23 cellular contexts compared by ENCODE assay signal in genomic region chr13:73101608-73102007, GRCh38. TPM values are rescaled to one million over a fixed set of nuclear protein-coding genes. Genes with fewer than 3 reads are reported as not detected.
A peak's percentile ranks its signal among the peaks of the same experiment; 100 is the strongest.
DNase-seq lines count a peak whose midpoint lies in the region; ATAC-seq and TF ChIP-seq lines count a peak whose summit lies in the region.
"Had no signal": no experiment of that assay in that cellular context is flagged by ENCODE, and none has a peak within 500 bp of the region (broad histone marks: within the 10 kb centered on the region; RNA-seq: fewer than 3 reads in every experiment).

No MANE protein-coding gene starts in this region.

- peaks cover 0 to 10% of the 10 kb centered on the region in 2 donors for H3K27me3 Mint-ChIP-seq in stimulated activated naive B cell treated with anti-CD40 and anti-IgM and Interleukin-4, amounts not matched to agents 10 μg/mL and 1 μg/mL and 100 μg/mL, for 72 hours
- H3K27me3 Mint-ChIP-seq in osteocyte (ENCODE audit: unreplicated experiment): no peaks in the 10 kb centered on the region
- H3K27me3 Mint-ChIP-seq: CD8-positive, alpha-beta memory T cell had no signal

- ATAC-seq in stimulated activated naive B cell treated with anti-CD40 and anti-IgM and Interleukin-4, amounts not matched to agents 10 μg/mL and 1 μg/mL and 100 μg/mL, for 72 hours (replicated peaks): peak; percentile 65 to 67
- no peak for ATAC-seq in GM21619 (IDR thresholded peaks at IDR 0.05; ENCODE audit: unreplicated experiment)
- ATAC-seq: A549, GM12878, GM23338, HCT116 had no signal

- H3K9ac ChIP-seq in neural cell (ENCODE audit: low read length): no peak overlapping the region
- H3K9ac ChIP-seq: BLaER1 treated with 17β-estradiol and CSF1 and Interleukin-3, amounts not matched to agents 10 nM and 100 nM had no signal

- H3K4me3 Mint-ChIP-seq in stimulated activated naive B cell treated with anti-CD40 and anti-IgM and Interleukin-4, amounts not matched to agents 10 μg/mL and 1 μg/mL and 100 μg/mL, for 72 hours: no peak overlapping the region
- no peak overlapping the region for H3K4me3 Mint-ChIP-seq in osteocyte (ENCODE audit: unreplicated experiment)
- H3K4me3 Mint-ChIP-seq: CD14-positive monocyte; CD4-positive, alpha-beta T cell; CD8-positive, alpha-beta memory T cell; GM23338; H9 had no signal

- H3K27ac Mint-ChIP-seq in stimulated activated naive B cell treated with anti-CD40 and anti-IgM and Interleukin-4, amounts not matched to agents 10 μg/mL and 1 μg/mL and 100 μg/mL, for 72 hours: no peak overlapping the region
- no peak overlapping the region for H3K27ac Mint-ChIP-seq in osteocyte (ENCODE audit: unreplicated experiment)
- H3K27ac Mint-ChIP-seq: CD14-positive monocyte; CD4-positive, alpha-beta T cell; CD8-positive, alpha-beta memory T cell; GM23338; H9 had no signal

- H3K36me3 ChIP-seq in neural cell (ENCODE audit: insufficient read depth, low read length): no peaks in the 10 kb centered on the region
- H3K36me3 ChIP-seq: BE2C; BLaER1 treated with 17β-estradiol and CSF1 and Interleukin-3, amounts not matched to agents 10 nM and 100 nM had no signal

- peak overlapping the region; percentile 10 for H3K4me3 ChIP-seq in neural cell (ENCODE audit: low read length)
- H3K4me3 ChIP-seq: A549; BLaER1 treated with 17β-estradiol and CSF1 and Interleukin-3, amounts not matched to agents 10 nM and 100 nM; GM12878; GM23338 had no signal

- TF ChIP-seq EP300 in neural cell (conservative IDR thresholded peaks at IDR 0.05; ENCODE audit: poor library complexity, severe bottlenecking): peak; percentile 79

- H3K4me1 Mint-ChIP-seq in stimulated activated naive B cell treated with anti-CD40 and anti-IgM and Interleukin-4, amounts not matched to agents 10 μg/mL and 1 μg/mL and 100 μg/mL, for 72 hours: peaks cover 2 to 20% of the 10 kb centered on the region in 2 donors
- no peaks in the 10 kb centered on the region for H3K4me1 Mint-ChIP-seq in osteocyte (ENCODE audit: unreplicated experiment)
- H3K4me1 Mint-ChIP-seq: CD14-positive monocyte; CD8-positive, alpha-beta memory T cell; GM23338; H9 had no signal

- H4K20me1 ChIP-seq in neural cell (ENCODE audit: insufficient read depth): no peaks in the 10 kb centered on the region
- H4K20me1 ChIP-seq: BLaER1 treated with 17β-estradiol and CSF1 and Interleukin-3, amounts not matched to agents 10 nM and 100 nM had no signal

- peaks cover 0 to 5% of the 10 kb centered on the region in 2 donors for H3K9me3 Mint-ChIP-seq in stimulated activated naive B cell treated with anti-CD40 and anti-IgM and Interleukin-4, amounts not matched to agents 10 μg/mL and 1 μg/mL and 100 μg/mL, for 72 hours
- H3K9me3 Mint-ChIP-seq in osteocyte (ENCODE audit: unreplicated experiment): no peaks in the 10 kb centered on the region
- H3K9me3 Mint-ChIP-seq: CD4-positive, alpha-beta T cell had no signal

- H3K27me3 ChIP-seq in neural cell (ENCODE audit: insufficient read depth, low read depth, low read length): no peaks in the 10 kb centered on the region
- H3K27me3 ChIP-seq: BE2C; BLaER1 treated with 17β-estradiol and CSF1 and Interleukin-3, amounts not matched to agents 10 nM and 100 nM had no signal

- no peak for TF ChIP-seq RAD21 in neural cell (conservative IDR thresholded peaks at IDR 0.05)

- H3K27ac ChIP-seq in caudate nucleus (ENCODE audit: low read depth, low read length): peak overlapping the region; percentile 67
- peak overlapping the region; percentile 45 for H3K27ac ChIP-seq in neural cell (ENCODE audit: low read length)
- H3K27ac ChIP-seq: A549; BLaER1 treated with 17β-estradiol and CSF1 and Interleukin-3, amounts not matched to agents 10 nM and 100 nM had no signal

- no peaks in the 10 kb centered on the region for H3K9me2 ChIP-seq in neural cell (ENCODE audit: insufficient read depth, low read length)

- DNase-seq in caudate nucleus (lab: John Stamatoyannopoulos, UW): peak in 2 of 61 donors; percentile 7 to 17
- no peak for DNase-seq in stimulated activated naive B cell treated with anti-CD40 and anti-IgM and Interleukin-4, amounts not matched to agents 10 μg/mL and 1 μg/mL and 100 μg/mL, for 72 hours
- no peak for DNase-seq in NCI-H1694 treated with DMSO at 0.1 percent for 48 hours (lab: John Stamatoyannopoulos, UW)
- no peak for DNase-seq in osteocyte (ENCODE audit: extremely low spot score, unreplicated experiment)
- DNase-seq: 8988T; ACHN; AML-193; BE2C; CD4-positive, alpha-beta T cell; CD8-positive, alpha-beta memory T cell; DMS 273 treated with DMSO at 0.1 percent for 48 hours; DMS79; EL; GDM1; H9 had no signal

- no peaks in the 10 kb centered on the region for H3K36me3 Mint-ChIP-seq in stimulated activated naive B cell treated with anti-CD40 and anti-IgM and Interleukin-4, amounts not matched to agents 10 μg/mL and 1 μg/mL and 100 μg/mL, for 72 hours
- no peaks in the 10 kb centered on the region for H3K36me3 Mint-ChIP-seq in osteocyte (ENCODE audit: unreplicated experiment)
- H3K36me3 Mint-ChIP-seq: CD14-positive monocyte; CD8-positive, alpha-beta memory T cell had no signal

- no peaks in the 10 kb centered on the region for H3F3A ChIP-seq in neural cell (ENCODE audit: insufficient read depth, low read length, poor library complexity, severe bottlenecking)

- no peak overlapping the region for H2AFZ ChIP-seq in neural cell (ENCODE audit: low read depth, low read length)

- TF ChIP-seq CTCF in neural cell (IDR thresholded peaks at IDR 0.05; ENCODE audit: poor library complexity, severe bottlenecking): no peak
- TF ChIP-seq CTCF in osteocyte (IDR thresholded peaks at IDR 0.05): no peak

- H3K79me2 ChIP-seq in neural cell (replicated peaks; ENCODE audit: insufficient read depth, low read length): no peaks in the 10 kb centered on the region

- H3K9me3 ChIP-seq in neural cell (ENCODE audit: low read length): no peaks in the 10 kb centered on the region
- H3K9me3 ChIP-seq: A549; BE2C; BLaER1 treated with 17β-estradiol and CSF1 and Interleukin-3, amounts not matched to agents 10 nM and 100 nM had no signal

- H3K4me2 ChIP-seq in neural cell (ENCODE audit: low read length): no peak overlapping the region
- H3K4me2 ChIP-seq: A549; BLaER1 treated with 17β-estradiol and CSF1 and Interleukin-3, amounts not matched to agents 10 nM and 100 nM; GM23338 had no signal

TF ChIP-seq in neural cell, 6 proteins besides CTCF, POLR2A, EP300 and RAD21:
- peak; percentile 22 for TF ChIP-seq REST (IDR thresholded peaks at IDR 0.05; ENCODE audit: borderline replicate concordance)
- TF ChIP-seq EZH2 (IDR thresholded peaks at IDR 0.05; ENCODE audit: borderline replicate concordance, insufficient read depth, low read length, poor library complexity, severe bottlenecking): no peak
- TF ChIP-seq SMC3 (conservative IDR thresholded peaks at IDR 0.05; ENCODE audit: poor library complexity): no peak
TF ChIP-seq in neural cell: peak in this region for 1.

RNA-seq across cellular contexts. Expression of gene KLF5, which starts 42.8 kb away (rescaled TPM):
- polyA plus RNA-seq in neural cell: 0.14 and 0.26 TPM in 2 replicates
- 0.97 and 1.4 TPM in 2 replicates for polyA minus RNA-seq in neural cell
- total RNA-seq in osteocyte: 2.1 and 2.6 TPM in 2 replicates
